Comparison of ENCODE assay signal across 9 cellular contexts in the genomic region with DNA sequence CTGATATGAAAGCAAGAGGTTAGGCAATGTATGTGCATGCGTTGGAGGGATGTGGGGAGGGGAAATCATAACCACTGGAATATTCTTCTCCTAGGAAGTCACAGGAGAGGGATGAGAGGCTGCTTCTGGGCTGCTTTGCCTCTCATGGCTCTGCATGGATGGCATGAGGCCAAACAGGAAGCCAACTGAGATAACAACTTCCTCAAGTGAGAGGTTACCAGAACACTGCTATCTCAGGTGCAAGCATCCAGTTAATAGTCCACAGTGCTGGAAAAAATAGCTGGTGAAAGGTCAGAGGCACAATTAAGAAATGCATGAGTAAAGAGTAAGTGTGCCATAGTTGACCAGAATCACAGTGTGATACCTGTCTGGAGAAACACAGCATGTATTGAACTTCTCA.
DNase-seq lines count a peak whose midpoint lies in the region; ATAC-seq, FAIRE-seq and TF ChIP-seq lines count a peak whose summit lies in the region.
"Had no signal": no experiment of that assay in that cellular context is flagged by ENCODE, and none has a peak within 500 bp of the region (broad histone marks: within the 10 kb centered on the region; RNA-seq: fewer than 3 reads in every experiment).

No MANE protein-coding gene starts in this region.

- intact Hi-C loops in breast epithelium (cut with DNase I; ENCODE audit: low total_unique reads) = no loop called here

- H3K27me3 ChIP-seq in DND-41 (ENCODE audit: insufficient read depth, low read length, poor library complexity) (no peaks in the 10 kb centered on the region), keratinocyte (ENCODE audit: control insufficient read depth, extremely low read depth, insufficient read depth, low read length) (no peaks in the 10 kb centered on the region), breast epithelium (no peaks in the 10 kb centered on the region)

- ATAC-seq in DND-41 (ENCODE audit: insufficient read depth, low read depth) (peak; percentile 77), T-cell (replicated peaks in 1 of 4) (peak; percentile 52 to 85 (median 60))

- H3K4me3 ChIP-seq in DND-41 (ENCODE audit: low read depth in 1 of 2, low read length in 2 of 2) (no peak overlapping the region), HEK293 (ENCODE audit: low read depth, low read length) (no peak overlapping the region), keratinocyte (ENCODE audit: control insufficient read depth in 2 of 3, extremely low read depth in 1 of 3, insufficient read depth in 2 of 3, low read depth in 1 of 3, low read length in 3 of 3) (no peak overlapping the region), breast epithelium (no peak overlapping the region)

- no peak for TF ChIP-seq POLR2A in breast epithelium (IDR thresholded peaks at IDR 0.05)

- peaks cover 20 to 31% (median 24%) of the 10 kb centered on the region in 3 donors for H3K4me1 Mint-ChIP-seq in T-cell
- H3K4me1 Mint-ChIP-seq in progenitor cell of endocrine pancreas (ENCODE audit: low read depth) = no peaks in the 10 kb centered on the region

- TF ChIP-seq CTCF in DND-41 (IDR thresholded peaks at IDR 0.05; ENCODE audit: borderline replicate concordance, extremely low read depth, low read length, poor library complexity, severe bottlenecking) (no peak), HEK293 (tag by site-specific recombination; IDR thresholded peaks at IDR 0.05) (no peak), keratinocyte (optimal IDR thresholded peaks at IDR 0.05 in 1 of 3, IDR thresholded peaks at IDR 0.05 in 1 of 3, conservative IDR thresholded peaks at IDR 0.05 in 1 of 3; ENCODE audit: extremely low read depth in 1 of 3, insufficient read depth in 2 of 3, low read length in 3 of 3) (no peak), breast epithelium (IDR thresholded peaks at IDR 0.05) (no peak), progenitor cell of endocrine pancreas (IDR thresholded peaks at IDR 0.05; ENCODE audit: unreplicated experiment) (no peak)

- no peaks in the 10 kb centered on the region for H3K9me3 ChIP-seq in DND-41 (ENCODE audit: insufficient read depth, low read length, severe bottlenecking)
- no peaks in the 10 kb centered on the region for H3K9me3 ChIP-seq in HEK293 (ENCODE audit: control insufficient read depth, insufficient read depth, low read depth, low read length)
- H3K9me3 ChIP-seq in keratinocyte (ENCODE audit: control insufficient read depth, low read depth, low read length) = no peaks in the 10 kb centered on the region
- no peaks in the 10 kb centered on the region for H3K9me3 ChIP-seq in breast epithelium

- dilution Hi-C loops in keratinocyte (cut with MboI; ENCODE audit: extremely low pct_ligation_motif_present, low sequenced_read_pairs) = no loop called here

- H4K20me1 ChIP-seq in DND-41 (ENCODE audit: insufficient read depth, low read length) (no peaks in the 10 kb centered on the region), keratinocyte (ENCODE audit: control insufficient read depth, extremely low read depth, insufficient read depth, low read length) (no peaks in the 10 kb centered on the region)

- no peak overlapping the region for H2AFZ ChIP-seq in DND-41 (ENCODE audit: low read depth, low read length)
- no peak overlapping the region for H2AFZ ChIP-seq in keratinocyte (ENCODE audit: control insufficient read depth, low read length)

- H3K4me1 ChIP-seq in DND-41 (ENCODE audit: insufficient read depth, low read length) = peaks cover 46% of the 10 kb centered on the region
- peaks cover 2% of the 10 kb centered on the region; the same call in 1 of the 2 replicates for H3K4me1 ChIP-seq in HEK293 (ENCODE audit: control insufficient read depth, insufficient read depth, low read length)
- H3K4me1 ChIP-seq in keratinocyte (ENCODE audit: control insufficient read depth, extremely low read depth, insufficient read depth, low read length) = peaks cover 46% of the 10 kb centered on the region
- H3K4me1 ChIP-seq in breast epithelium = no peaks in the 10 kb centered on the region

- H3K36me3 Mint-ChIP-seq in T-cell (no peaks in the 10 kb centered on the region), progenitor cell of endocrine pancreas (ENCODE audit: insufficient read depth) (peaks cover 12% of the 10 kb centered on the region)

- H3K4me2 ChIP-seq in DND-41 (ENCODE audit: insufficient read depth, low read length) (no peak overlapping the region), keratinocyte (ENCODE audit: control insufficient read depth, extremely low read depth, insufficient read depth, low read depth, low read length) (no peak overlapping the region)

- no peaks in the 10 kb centered on the region for H3K27me3 Mint-ChIP-seq in T-cell
- H3K27me3 Mint-ChIP-seq in progenitor cell of endocrine pancreas = no peaks in the 10 kb centered on the region

- peaks cover 4% of the 10 kb centered on the region; the same call in 1 of the 2 replicates for H3K79me2 ChIP-seq in DND-41 (ENCODE audit: insufficient read depth, low read length)
- peaks cover 7% of the 10 kb centered on the region for H3K79me2 ChIP-seq in keratinocyte (ENCODE audit: control insufficient read depth, insufficient read depth, low read length)

- FAIRE-seq in keratinocyte (lab: Jason Lieb, UNC) = peak; percentile 44

- H3K36me3 ChIP-seq in DND-41 (ENCODE audit: insufficient read depth, low read length) (no peaks in the 10 kb centered on the region; the same call in 1 of the 2 replicates), HEK293 (ENCODE audit: control insufficient read depth in 2 of 2, insufficient read depth in 1 of 2, low read length in 2 of 2) (no peaks in the 10 kb centered on the region), keratinocyte (ENCODE audit: control insufficient read depth in 2 of 2, extremely low read depth in 1 of 2, insufficient read depth in 2 of 2, low read length in 2 of 2) (peaks cover 0 to 2% of the 10 kb centered on the region in 2 experiments), breast epithelium (no peaks in the 10 kb centered on the region)

- H3K4me3 Mint-ChIP-seq in T-cell = no peak overlapping the region
- no peak overlapping the region for H3K4me3 Mint-ChIP-seq in progenitor cell of endocrine pancreas (ENCODE audit: low read depth)

- H3K27ac ChIP-seq in DND-41 (ENCODE audit: low read length) (peak overlapping the region; percentile 48), HEK293 (ENCODE audit: extremely low read depth, low read depth, low read length) (no peak overlapping the region), keratinocyte (ENCODE audit: control insufficient read depth, insufficient read depth, low read length) (no peak overlapping the region), breast epithelium (no peak overlapping the region)

- POLR2A ChIA-PET in HEK293 (lab: Yijun Ruan, JAX) (interaction anchor here (0.5 kb wide), 1 partner anchor 26 kb away, joined by 3 read pairs; no protein-coding TSS in a partner anchor), T-cell (lab: Charles Lee) (interaction anchor here in 1 of 2 donors (0.5 kb wide), 1 partner anchor 204 kb away, joined by 3 read pairs; no protein-coding TSS in a partner anchor)

- peak overlapping the region; percentile 45 to 84 for H3K27ac Mint-ChIP-seq in T-cell
- no peak overlapping the region for H3K27ac Mint-ChIP-seq in progenitor cell of endocrine pancreas

- H3K9ac ChIP-seq in DND-41 (ENCODE audit: low read depth, low read length) (no peak overlapping the region), keratinocyte (ENCODE audit: control insufficient read depth, extremely low read depth, insufficient read depth, low read length) (no peak overlapping the region)

- CTCF ChIA-PET in HEK293 (lab: Yijun Ruan, JAX) = no interaction called here
- CTCF ChIA-PET in T-cell (lab: Charles Lee) = no interaction called here

- H3K9me3 Mint-ChIP-seq in T-cell (no peaks in the 10 kb centered on the region), progenitor cell of endocrine pancreas (ENCODE audit: low read depth) (peaks cover 7% of the 10 kb centered on the region)

- no peaks in the 10 kb centered on the region for H3K9me1 ChIP-seq in keratinocyte (ENCODE audit: control insufficient read depth, extremely low read depth, insufficient read depth, low read length)

- DNase-seq in DND-41 (peak; percentile 63), T-cell (peak in 28 of 34 experiments; percentile 2 to 46 (median 16)), keratinocyte (ENCODE audit: low read depth, low spot score) (no peak), NCI-H774 (lab: John Stamatoyannopoulos, UW) (no peak), breast epithelium (ENCODE audit: low spot score in 2 of 2) (no peak), progenitor cell of endocrine pancreas (ENCODE audit: low spot score, unreplicated experiment) (no peak), NCI-H1694 (lab: John Stamatoyannopoulos, UW) (no peak)
- DNase-seq: head of caudate nucleus had no signal

TF ChIP-seq in HEK293, 187 proteins besides CTCF, POLR2A, EP300 and RAD21:
- peak; percentile 58; the same call in 1 of the 2 replicates for TF ChIP-seq OSR2 (tag by site-specific recombination; IDR thresholded peaks at IDR 0.05)
- TF ChIP-seq, protein P1, sequence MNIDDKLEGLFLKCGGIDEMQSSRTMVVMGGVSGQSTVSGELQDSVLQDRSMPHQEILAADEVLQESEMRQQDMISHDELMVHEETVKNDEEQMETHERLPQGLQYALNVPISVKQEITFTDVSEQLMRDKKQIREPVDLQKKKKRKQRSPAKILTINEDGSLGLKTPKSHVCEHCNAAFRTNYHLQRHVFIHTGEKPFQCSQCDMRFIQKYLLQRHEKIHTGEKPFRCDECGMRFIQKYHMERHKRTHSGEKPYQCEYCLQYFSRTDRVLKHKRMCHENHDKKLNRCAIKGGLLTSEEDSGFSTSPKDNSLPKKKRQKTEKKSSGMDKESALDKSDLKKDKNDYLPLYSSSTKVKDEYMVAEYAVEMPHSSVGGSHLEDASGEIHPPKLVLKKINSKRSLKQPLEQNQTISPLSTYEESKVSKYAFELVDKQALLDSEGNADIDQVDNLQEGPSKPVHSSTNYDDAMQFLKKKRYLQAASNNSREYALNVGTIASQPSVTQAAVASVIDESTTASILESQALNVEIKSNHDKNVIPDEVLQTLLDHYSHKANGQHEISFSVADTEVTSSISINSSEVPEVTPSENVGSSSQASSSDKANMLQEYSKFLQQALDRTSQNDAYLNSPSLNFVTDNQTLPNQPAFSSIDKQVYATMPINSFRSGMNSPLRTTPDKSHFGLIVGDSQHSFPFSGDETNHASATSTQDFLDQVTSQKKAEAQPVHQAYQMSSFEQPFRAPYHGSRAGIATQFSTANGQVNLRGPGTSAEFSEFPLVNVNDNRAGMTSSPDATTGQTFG (tag by site-specific recombination; IDR thresholded peaks at IDR 0.05; ENCODE audit: borderline replicate concordance) = no peak
TF ChIP-seq in HEK293: peak in this region for 1.

Comparison
In these comparisons a context has a peak if more than half of its experiments do, and no peak if none do; other contexts are left out.
1. DNase-seq: peak in DND-41 (single experiment) and T-cell (28 of 34); none in keratinocyte (single experiment), NCI-H774 (single experiment), breast epithelium (0 of 2), progenitor cell of endocrine pancreas (single experiment) and NCI-H1694 (single experiment).